In genomic region chr12:52245259-52245961, GRCh38 we compare ENCODE assay signal across 12 cellular contexts. TPM values are rescaled to one million over a fixed set of nuclear protein-coding genes. Genes with fewer than 3 reads are reported as not detected.
DNase-seq lines count a peak whose midpoint lies in the region; ATAC-seq and TF ChIP-seq lines count a peak whose summit lies in the region.
"Had no signal": no experiment of that assay in that cellular context is flagged by ENCODE, and none has a peak within 500 bp of the region (broad histone marks: within the 10 kb centered on the region; RNA-seq: fewer than 3 reads in every experiment).

No MANE protein-coding gene starts in this region.

- no peak overlapping the region for H2BK15ac ChIP-seq in mesenchymal stem cell (ENCODE audit: low read depth, poor library complexity, severe bottlenecking)

- H3K9me3 Mint-ChIP-seq in Calu3 (ENCODE audit: low read depth, unreplicated experiment) = no peaks in the 10 kb centered on the region
- H3K9me3 Mint-ChIP-seq in activated T-cell treated with anti-CD3 and anti-CD28 coated beads, Interleukin-2, amount 50 U/mL, for 24 hours = no peaks in the 10 kb centered on the region
- H3K9me3 Mint-ChIP-seq: naive thymus-derived CD8-positive, alpha-beta T cell had no signal

- peak overlapping the region; percentile 70 for H3K4me3 Mint-ChIP-seq in Calu3 (ENCODE audit: low read depth, unreplicated experiment)
- no peak overlapping the region for H3K4me3 Mint-ChIP-seq in activated T-cell treated with anti-CD3 and anti-CD28 coated beads, Interleukin-2, amount 50 U/mL, for 24 hours
- H3K4me3 Mint-ChIP-seq: naive thymus-derived CD8-positive, alpha-beta T cell had no signal

- peaks cover 98% of the 10 kb centered on the region for H3K36me3 Mint-ChIP-seq in Calu3 (ENCODE audit: insufficient read depth, unreplicated experiment)
- H3K36me3 Mint-ChIP-seq in activated T-cell treated with anti-CD3 and anti-CD28 coated beads, Interleukin-2, amount 50 U/mL, for 24 hours (ENCODE audit: low read depth) = no peaks in the 10 kb centered on the region
- H3K36me3 Mint-ChIP-seq: naive thymus-derived CD8-positive, alpha-beta T cell had no signal

- H4K20me1 ChIP-seq in BLaER1 = no peaks in the 10 kb centered on the region

- H3K27me3 Mint-ChIP-seq in Calu3 (ENCODE audit: unreplicated experiment) = no peaks in the 10 kb centered on the region
- H3K27me3 Mint-ChIP-seq in activated T-cell treated with anti-CD3 and anti-CD28 coated beads, Interleukin-2, amount 50 U/mL, for 24 hours = peaks cover 32% of the 10 kb centered on the region

- H3K14ac ChIP-seq in mesenchymal stem cell (ENCODE audit: low read length in 2 of 2) = peak overlapping the region in 1 of 2 experiments; percentile 5

- H3K36me3 ChIP-seq in BLaER1 = no peaks in the 10 kb centered on the region
- H3K36me3 ChIP-seq in mesenchymal stem cell (ENCODE audit: control insufficient read depth in 1 of 2, insufficient read depth in 2 of 2, low read depth in 1 of 2, low read length in 2 of 2) = peaks cover 0 to 5% of the 10 kb centered on the region in 2 experiments
- H3K36me3 ChIP-seq: right lobe of liver had no signal

- no peak overlapping the region for H3K27ac ChIP-seq in BLaER1
- no peak overlapping the region for H3K27ac ChIP-seq in mesenchymal stem cell (ENCODE audit: low read length, poor library complexity, severe bottlenecking)
- H3K27ac ChIP-seq: hepatocyte, right lobe of liver had no signal

- H3K18ac ChIP-seq in mesenchymal stem cell (ENCODE audit: low read depth in 1 of 2, low read length in 2 of 2) = no peak overlapping the region

- peak overlapping the region; percentile 70 for H2AK5ac ChIP-seq in mesenchymal stem cell (ENCODE audit: low read length, severe bottlenecking)

- H3K79me1 ChIP-seq in mesenchymal stem cell (replicated peaks; ENCODE audit: low read length, poor library complexity, severe bottlenecking) = no peaks in the 10 kb centered on the region

- H3K4me3 ChIP-seq in BLaER1 (no peak overlapping the region), mesenchymal stem cell (ENCODE audit: insufficient read depth in 1 of 2, low read depth in 1 of 2, low read length in 2 of 2) (no peak overlapping the region)
- H3K4me3 ChIP-seq: hepatocyte, right lobe of liver had no signal

- H3K4me1 ChIP-seq in BLaER1 (peaks cover 37% of the 10 kb centered on the region), mesenchymal stem cell (ENCODE audit: control insufficient read depth, insufficient read depth, low read depth, low read length) (peaks cover 65% of the 10 kb centered on the region)
- H3K4me1 ChIP-seq: right lobe of liver had no signal

- H3K23ac ChIP-seq in mesenchymal stem cell (ENCODE audit: low read length in 2 of 2) = no peak overlapping the region

- H3K4me2 ChIP-seq in BLaER1 = peak overlapping the region; percentile 26
- no peak overlapping the region for H3K4me2 ChIP-seq in mesenchymal stem cell (ENCODE audit: low read length, poor library complexity, severe bottlenecking)
- H3K4me2 ChIP-seq: hepatocyte had no signal

- H4K8ac ChIP-seq in mesenchymal stem cell (ENCODE audit: low read length) = no peak overlapping the region

- peaks cover 75% of the 10 kb centered on the region for H3K4me1 Mint-ChIP-seq in Calu3 (ENCODE audit: low read depth, unreplicated experiment)
- peaks cover 22% of the 10 kb centered on the region for H3K4me1 Mint-ChIP-seq in activated T-cell treated with anti-CD3 and anti-CD28 coated beads, Interleukin-2, amount 50 U/mL, for 24 hours (ENCODE audit: low read depth)

- CTCF ChIA-PET in Calu3 (lab: Charles Lee) = interaction anchor here (1.8 kb wide), 1 partner anchor 35 kb away, joined by 6 read pairs; no protein-coding TSS in a partner anchor

- no peak overlapping the region for H2AFZ ChIP-seq in mesenchymal stem cell (ENCODE audit: low read depth, low read length)
- H2AFZ ChIP-seq: hepatocyte had no signal

- H4K91ac ChIP-seq in mesenchymal stem cell (ENCODE audit: low read length) = no peak overlapping the region

- H3K27me3 ChIP-seq in BLaER1 (peaks cover 15% of the 10 kb centered on the region), mesenchymal stem cell (ENCODE audit: control insufficient read depth in 1 of 2, insufficient read depth in 1 of 2, low read length in 2 of 2) (peaks cover 0 to 22% of the 10 kb centered on the region in 2 experiments)
- H3K27me3 ChIP-seq: right lobe of liver had no signal

- H3K9me3 ChIP-seq in BLaER1 (no peaks in the 10 kb centered on the region), mesenchymal stem cell (ENCODE audit: control insufficient read depth, low read length) (no peaks in the 10 kb centered on the region)
- H3K9me3 ChIP-seq: right lobe of liver had no signal

- H3K4ac ChIP-seq in mesenchymal stem cell (ENCODE audit: low read depth in 1 of 2, low read length in 2 of 2) = no peak overlapping the region

- H3K9ac ChIP-seq in BLaER1 (no peak overlapping the region), mesenchymal stem cell (ENCODE audit: low read length) (no peak overlapping the region)

- no peak overlapping the region for H2BK5ac ChIP-seq in mesenchymal stem cell (ENCODE audit: low read depth, low read length, poor library complexity, severe bottlenecking)

- no peak for ATAC-seq in left lobe of liver
- ATAC-seq: left ventricle myocardium superior had no signal

- intact Hi-C loops in Calu3 (cut with micrococcal nuclease; ENCODE audit: unreplicated experiment) = loop anchor here (10.0 kb wide), 1 partner anchor 79 kb away; the partner anchor contains the start of gene KRT83

- WGBS in mesenchymal stem cell = 94% methylated on average over 20 of the region's 20 CpGs

- DNase-seq in Calu3 (peak; percentile 28), SHP77 (lab: John Stamatoyannopoulos, UW) (peak; percentile 48 to 75), mesenchymal stem cell (no peak), left lobe of liver (ENCODE audit: low spot score) (no peak), hippocampal formation (lab: John Stamatoyannopoulos, UW) (no peak)
- DNase-seq in activated T-cell treated with anti-CD3 and anti-CD28 coated beads, Interleukin-2, amount 50 U/mL, for 24 hours = no peak
- DNase-seq: left ventricle myocardium superior; naive thymus-derived CD8-positive, alpha-beta T cell; right lobe of liver; substantia nigra had no signal

- TF ChIP-seq CTCF in Calu3 (IDR thresholded peaks at IDR 0.05; ENCODE audit: unreplicated experiment) = no peak

- H2BK120ac ChIP-seq in mesenchymal stem cell (ENCODE audit: low read depth, low read length) = no peak overlapping the region

- no TSS peak for BruUV-seq in Calu3 (replicated peaks; lab: Mats Ljungman, UMichigan)

- H2BK12ac ChIP-seq in mesenchymal stem cell (ENCODE audit: low read length in 2 of 2) = no peak overlapping the region

- H3K27ac Mint-ChIP-seq in Calu3 (ENCODE audit: unreplicated experiment) = peak overlapping the region; percentile 96
- no peak overlapping the region for H3K27ac Mint-ChIP-seq in activated T-cell treated with anti-CD3 and anti-CD28 coated beads, Interleukin-2, amount 50 U/mL, for 24 hours

RNA-seq across cellular contexts. Expression of gene KRT7, which starts 12.4 kb away (rescaled TPM):
- 2,370 and 2,828 TPM in 2 replicates for total RNA-seq in Calu3 (2022)
- polyA plus RNA-seq in mesenchymal stem cell (2013, experiment 1 of 2) = 5.1 TPM
- 5.7 TPM for polyA plus RNA-seq in mesenchymal stem cell (2013, experiment 2 of 2)
- 18.8 TPM for total RNA-seq in left lobe of liver
- total RNA-seq: naive thymus-derived CD8-positive, alpha-beta T cell had no signal
- polyA plus RNA-seq: naive thymus-derived CD8-positive, alpha-beta T cell had no signal

RNA-seq across cellular contexts. Expression of gene KRT86, which starts 29.0 kb away (rescaled TPM):
- total RNA-seq in Calu3 (2022) (2.6 and 3.6 TPM in 2 replicates), left lobe of liver (not detected)
- polyA plus RNA-seq in mesenchymal stem cell (2013, experiment 1 of 2) = 0.01 TPM
- not detected for polyA plus RNA-seq in mesenchymal stem cell (2013, experiment 2 of 2)
- total RNA-seq: hepatocyte; left ventricle myocardium superior; naive thymus-derived CD8-positive, alpha-beta T cell; right lobe of liver had no signal
- polyA plus RNA-seq: naive thymus-derived CD8-positive, alpha-beta T cell had no signal

RNA-seq across cellular contexts. Expression of gene KRT81, which starts 45.9 kb away (rescaled TPM):
- total RNA-seq in Calu3 (2022) (0.28 and 0.61 TPM in 2 replicates), left lobe of liver (0.65 TPM)
- not detected for polyA plus RNA-seq in mesenchymal stem cell (2013, experiment 1 of 2)
- polyA plus RNA-seq in mesenchymal stem cell (2013, experiment 2 of 2) = not detected
- total RNA-seq: hepatocyte; left ventricle myocardium superior; naive thymus-derived CD8-positive, alpha-beta T cell had no signal
- polyA plus RNA-seq: hepatocyte; naive thymus-derived CD8-positive, alpha-beta T cell had no signal

RNA-seq across cellular contexts. Expression of gene KRT80, which starts 53.6 kb away (rescaled TPM):
- 32.7 and 45.5 TPM in 2 replicates for total RNA-seq in Calu3 (2022)
- 0.72 TPM for polyA plus RNA-seq in mesenchymal stem cell (2013, experiment 1 of 2)
- polyA plus RNA-seq in mesenchymal stem cell (2013, experiment 2 of 2) = 0.84 TPM
- total RNA-seq in left lobe of liver = 0.28 TPM
- total RNA-seq: left ventricle myocardium superior; naive thymus-derived CD8-positive, alpha-beta T cell had no signal
- polyA plus RNA-seq: naive thymus-derived CD8-positive, alpha-beta T cell had no signal

Comparison
In these comparisons a context has a peak if more than half of its experiments do, and no peak if none do; other contexts are left out.
1. DNase-seq: peak in Calu3 (single experiment) and SHP77 (2 of 2); none in mesenchymal stem cell (single experiment), left lobe of liver (single experiment), hippocampal formation (0 of 2) and activated T-cell treated with anti-CD3 and anti-CD28 coated beads, Interleukin-2, amount 50 U/mL, for 24 hours (single experiment).
2. RNA of gene KRT7, which starts 12.4 kb away (total RNA-seq): 2,370 to 2,828 TPM in Calu3; 18.8 TPM in left lobe of liver (single experiment); every median in the first group is over 100 times any median in the second.